ENCODE assay signal across 8 cellular contexts in the genomic region with DNA sequence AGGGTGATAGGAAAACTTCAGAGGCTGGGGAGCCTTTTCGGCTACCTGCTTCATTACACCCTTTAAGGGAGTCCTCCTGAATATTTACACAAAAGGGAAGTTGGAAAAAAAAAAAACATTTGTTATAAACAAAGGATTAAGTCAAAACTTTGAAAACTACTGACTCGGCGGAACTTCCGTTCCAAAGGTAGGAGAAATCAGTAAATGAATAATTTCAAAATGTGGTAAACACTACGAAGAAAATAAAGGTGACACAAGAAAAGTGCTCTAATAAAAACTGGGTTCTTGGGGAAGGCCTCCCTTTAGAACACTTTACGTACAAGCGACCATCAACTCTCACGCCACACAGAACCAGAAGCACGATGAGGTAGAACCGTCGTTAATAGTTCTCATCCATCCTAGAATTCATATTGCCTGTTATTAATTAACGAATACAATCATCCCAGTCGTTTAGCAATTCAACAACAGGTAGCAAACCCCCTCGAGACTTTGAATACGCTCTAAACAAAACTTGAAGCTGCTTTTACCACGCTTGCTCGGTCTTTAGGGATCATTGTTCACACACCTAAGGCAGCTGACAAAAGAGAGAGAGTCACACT. TPM values are rescaled to one million over a fixed set of nuclear protein-coding genes. Genes with fewer than 3 reads are reported as not detected.
DNase-seq lines count a peak whose midpoint lies in the region; ATAC-seq, FAIRE-seq and TF ChIP-seq lines count a peak whose summit lies in the region.

No MANE protein-coding gene starts in this region.

- H3K27me3 ChIP-seq in BJ (ENCODE audit: control insufficient read depth, insufficient read depth, low read length), result no peaks in the 10 kb centered on the region

- peaks cover 22% of the 10 kb centered on the region for H3K36me3 Mint-ChIP-seq in effector memory CD8-positive, alpha-beta T cell (ENCODE audit: insufficient read depth)
- peaks cover 6% of the 10 kb centered on the region for H3K36me3 Mint-ChIP-seq in nephron (ENCODE audit: low read depth)

- H3K9me3 Mint-ChIP-seq in effector memory CD8-positive, alpha-beta T cell, result no peaks in the 10 kb centered on the region
- H3K9me3 Mint-ChIP-seq in nephron, result no peaks in the 10 kb centered on the region

- peak overlapping the region; percentile 97 to 98 for H3K4me3 Mint-ChIP-seq in effector memory CD8-positive, alpha-beta T cell
- H3K4me3 Mint-ChIP-seq in nephron, result peak overlapping the region; percentile 96 to 99 (median 97)

- FAIRE-seq in RCC 7860 (lab: Jason Lieb, UNC), result no peak

- no peaks in the 10 kb centered on the region for H3K27me3 Mint-ChIP-seq in effector memory CD8-positive, alpha-beta T cell
- H3K27me3 Mint-ChIP-seq in nephron (ENCODE audit: low read depth), result no peaks in the 10 kb centered on the region

- DNase-seq in BJ (ENCODE audit: low read depth) (no peak), RCC 7860 (ENCODE audit: low spot score) (peak; percentile 37), iPS-NIHi11 (ENCODE audit: low spot score) (no peak), DMS 273 treated with DMSO at 0.1 percent for 48 hours (lab: John Stamatoyannopoulos, UW) (no peak)
- no peak for DNase-seq in effector memory CD8-positive, alpha-beta T cell

- ATAC-seq in GM21528 (IDR thresholded peaks at IDR 0.05; ENCODE audit: low FRiP score, unreplicated experiment) (peak; percentile 12), HG03045 (IDR thresholded peaks at IDR 0.05; ENCODE audit: unreplicated experiment) (no peak)
- no peak for ATAC-seq in effector memory CD8-positive, alpha-beta T cell (replicated peaks)

- H3K36me3 ChIP-seq in BJ (ENCODE audit: control insufficient read depth, insufficient read depth, low read length), result no peaks in the 10 kb centered on the region

- TF ChIP-seq CTCF in BJ (IDR thresholded peaks at IDR 0.05; ENCODE audit: insufficient read depth, low read depth, low read length) (no peak), nephron (IDR thresholded peaks at IDR 0.05; ENCODE audit: unreplicated experiment in 3 of 3) (no peak)

- CTCF ChIA-PET in BJ (lab: Yijun Ruan, JAX), result interaction anchor here (2.9 kb wide), 1 partner anchor 259 kb away, joined by 10 read pairs; no protein-coding TSS in a partner anchor

- peak overlapping the region; percentile 98 to 99 for H3K27ac Mint-ChIP-seq in effector memory CD8-positive, alpha-beta T cell
- H3K27ac Mint-ChIP-seq in nephron, result peak overlapping the region; percentile 94 to 99 (median 98)

- POLR2A ChIA-PET in BJ (lab: Charles Lee), result interaction anchor here (0.6 kb wide), 1 partner anchor 53 kb away, joined by 3 read pairs; no protein-coding TSS in a partner anchor

- H3K4me1 Mint-ChIP-seq in effector memory CD8-positive, alpha-beta T cell (ENCODE audit: low read depth in 2 of 2), result peaks cover 21 to 25% of the 10 kb centered on the region in 2 donors
- peaks cover 17% of the 10 kb centered on the region for H3K4me1 Mint-ChIP-seq in nephron

- H3K4me3 ChIP-seq in BJ (ENCODE audit: low read depth, low read length), result peak overlapping the region; percentile 83

RNA-seq across cellular contexts. Expression of a gene that starts 0.9 kb away (rescaled TPM):
- polyA plus RNA-seq in BJ (2011; rRNA removed), result 14.8 and 25.8 TPM in 2 replicates
- 53.1 and 61.0 TPM in 2 replicates for polyA minus RNA-seq in BJ (2011; rRNA and poly(A)+ RNA removed)

RNA-seq across cellular contexts. Expression of a gene that starts 22.1 kb away (rescaled TPM):
- 31.8 and 53.4 TPM in 2 replicates for polyA plus RNA-seq in BJ (2011; rRNA removed)
- 45.4 and 64.0 TPM in 2 replicates for polyA minus RNA-seq in BJ (2011; rRNA and poly(A)+ RNA removed)
